ENCODE assay signal across 29 cellular contexts in genomic region chr12:124159655-124160054, GRCh38.
DNase-seq lines count a peak whose midpoint lies in the region; ATAC-seq, FAIRE-seq and TF ChIP-seq lines count a peak whose summit lies in the region.
"Had no signal": no experiment of that assay in that cellular context is flagged by ENCODE, and none has a peak within 500 bp of the region (broad histone marks: within the 10 kb centered on the region; RNA-seq: fewer than 3 reads in every experiment).

No MANE protein-coding gene starts in this region.

- no peak overlapping the region for H3K4me3 Mint-ChIP-seq in neural crest cell
- H3K4me3 Mint-ChIP-seq: activated CD4-positive, alpha-beta T cell treated with anti-CD3 and anti-CD28 coated beads for 36 hours; activated naive CD4-positive, alpha-beta T cell treated with anti-CD3 and anti-CD28 coated beads for 36 hours; activated T-cell treated with anti-CD3 and anti-CD28 coated beads, Interleukin-2, amount 50 U/mL, for 4 hours; CD8-positive, alpha-beta T cell; natural killer cell treated with Interleukin-12 subunit alpha and Interleukin-12 subunit beta and Interleukin-15 and Interleukin-18, amount 100 ng/mL, for 72 hours had no signal

- POLR2A ChIA-PET in HepG2 (lab: Yijun Ruan, JAX): no interaction called here

- intact Hi-C loops in HepG2 (cut with micrococcal nuclease; ENCODE audit: unreplicated experiment) (no loop called here), right lobe of liver (cut with DNase I) (no loop called here), gastrocnemius medialis (cut with DNase I; ENCODE audit: low total_unique reads) (no loop called here)

- H3K9me2 ChIP-seq in hepatocyte (replicated peaks; ENCODE audit: insufficient read depth): no peaks in the 10 kb centered on the region

- H3K9ac ChIP-seq in HepG2 (ENCODE audit: insufficient read depth, low read depth, low read length): no peak overlapping the region

- H4K20me1 ChIP-seq in HepG2 (ENCODE audit: insufficient read depth, low read length): no peaks in the 10 kb centered on the region
- H4K20me1 ChIP-seq in hepatocyte (ENCODE audit: insufficient read depth, poor library complexity, severe bottlenecking): no peaks in the 10 kb centered on the region

- TF ChIP-seq EP300 in HepG2 (IDR thresholded peaks at IDR 0.05; ENCODE audit: low read depth in 2 of 2, low read length in 2 of 2) (no peak), HepG2 (CRISPR knock-in tag; IDR thresholded peaks at IDR 0.05; ENCODE audit: borderline replicate concordance) (no peak)

- H3K4me2 ChIP-seq in HepG2 (ENCODE audit: low read depth, low read length) (no peak overlapping the region), hepatocyte (no peak overlapping the region)

- TF ChIP-seq POLR2A in HepG2 (IDR thresholded peaks at IDR 0.05; ENCODE audit: insufficient read depth in 1 of 2, low read depth in 2 of 2, low read length in 2 of 2) (no peak), right lobe of liver (IDR thresholded peaks at IDR 0.05) (no peak), gastrocnemius medialis (IDR thresholded peaks at IDR 0.05) (no peak)

- H3K79me2 ChIP-seq in HepG2 (ENCODE audit: insufficient read depth, low read length) (no peaks in the 10 kb centered on the region), hepatocyte (no peaks in the 10 kb centered on the region)

- peaks cover 6% of the 10 kb centered on the region; the same call in 1 of the 2 replicates for H3K9me3 ChIP-seq in HepG2 (ENCODE audit: low read length)
- no peaks in the 10 kb centered on the region for H3K9me3 ChIP-seq in right lobe of liver
- no peaks in the 10 kb centered on the region for H3K9me3 ChIP-seq in hepatocyte (ENCODE audit: low read depth)
- no peaks in the 10 kb centered on the region for H3K9me3 ChIP-seq in gastrocnemius medialis
- H3K9me3 ChIP-seq: esophagus squamous epithelium had no signal

- H3K27ac Mint-ChIP-seq in neural crest cell (ENCODE audit: unreplicated experiment): peak overlapping the region; percentile 81
- H3K27ac Mint-ChIP-seq: activated CD4-positive, alpha-beta T cell treated with anti-CD3 and anti-CD28 coated beads for 36 hours; activated naive CD4-positive, alpha-beta T cell treated with anti-CD3 and anti-CD28 coated beads for 36 hours; CD8-positive, alpha-beta T cell; natural killer cell treated with Interleukin-12 subunit alpha and Interleukin-12 subunit beta and Interleukin-15 and Interleukin-18, amount 100 ng/mL, for 72 hours; type B pancreatic cell had no signal

- peaks cover 24% of the 10 kb centered on the region for H3K4me1 Mint-ChIP-seq in neural crest cell
- H3K4me1 Mint-ChIP-seq: activated CD4-positive, alpha-beta T cell treated with anti-CD3 and anti-CD28 coated beads for 36 hours had no signal

- H3K4me3 ChIP-seq in HepG2 (replicated peaks in 1 of 3; ENCODE audit: insufficient read depth in 1 of 3, low read depth in 2 of 3, low read length in 3 of 3) (no peak overlapping the region), right lobe of liver (no peak overlapping the region), hepatocyte (no peak overlapping the region), gastrocnemius medialis (no peak overlapping the region)
- H3K4me3 ChIP-seq: coronary artery, esophagus squamous epithelium, stomach had no signal

- CTCF ChIA-PET in HepG2 (lab: Yijun Ruan, JAX; ENCODE audit: low intra/inter-chr PET ratio, low total read pairs): no interaction called here

- no peaks in the 10 kb centered on the region for H3K36me3 ChIP-seq in HepG2 (replicated peaks in 1 of 2; ENCODE audit: control insufficient read depth in 1 of 2, insufficient read depth in 2 of 2, low read length in 2 of 2)
- H3K36me3 ChIP-seq in right lobe of liver: no peaks in the 10 kb centered on the region
- no peaks in the 10 kb centered on the region for H3K36me3 ChIP-seq in hepatocyte (replicated peaks; ENCODE audit: insufficient read depth, low read depth)
- H3K36me3 ChIP-seq in gastrocnemius medialis: no peaks in the 10 kb centered on the region
- H3K36me3 ChIP-seq: esophagus squamous epithelium, stomach had no signal

- no peaks in the 10 kb centered on the region for H3K36me3 Mint-ChIP-seq in neural crest cell (ENCODE audit: low read depth)
- H3K36me3 Mint-ChIP-seq: CD8-positive, alpha-beta T cell; natural killer cell treated with Interleukin-12 subunit alpha and Interleukin-12 subunit beta and Interleukin-15 and Interleukin-18, amount 100 ng/mL, for 72 hours had no signal

- H3K4me1 ChIP-seq in HepG2 (ENCODE audit: insufficient read depth, low read length) (peaks cover 14% of the 10 kb centered on the region; the same call in 1 of the 2 replicates), right lobe of liver (no peaks in the 10 kb centered on the region), hepatocyte (ENCODE audit: insufficient read depth) (peaks cover 8% of the 10 kb centered on the region), gastrocnemius medialis (peaks cover 6 to 9% of the 10 kb centered on the region in 2 donors)
- H3K4me1 ChIP-seq: esophagus squamous epithelium had no signal

- no peaks in the 10 kb centered on the region for H3K27me3 Mint-ChIP-seq in neural crest cell (ENCODE audit: low read depth)

- no peaks in the 10 kb centered on the region for H3K9me3 Mint-ChIP-seq in neural crest cell
- H3K9me3 Mint-ChIP-seq: activated naive CD4-positive, alpha-beta T cell treated with anti-CD3 and anti-CD28 coated beads for 36 hours; activated T-cell treated with anti-CD3 and anti-CD28 coated beads, Interleukin-2, amount 50 U/mL, for 4 hours; CD8-positive, alpha-beta T cell; natural killer cell treated with Interleukin-12 subunit alpha and Interleukin-12 subunit beta and Interleukin-15 and Interleukin-18, amount 100 ng/mL, for 72 hours had no signal

- H3K27me3 ChIP-seq in HepG2 (ENCODE audit: control insufficient read depth in 1 of 2, insufficient read depth in 2 of 2, low read length in 2 of 2): peaks cover 1 to 6% of the 10 kb centered on the region in 2 experiments; a peak in 2 of 5 replicates
- H3K27me3 ChIP-seq in right lobe of liver: no peaks in the 10 kb centered on the region
- H3K27me3 ChIP-seq in hepatocyte: no peaks in the 10 kb centered on the region
- H3K27me3 ChIP-seq in gastrocnemius medialis: no peaks in the 10 kb centered on the region
- H3K27me3 ChIP-seq: stomach had no signal

- no TSS peak for BruUV-seq in HepG2 (replicated peaks; lab: Mats Ljungman, UMichigan)

- DNase-seq in HepG2 (ENCODE audit: low spot score): no peak
- no peak for DNase-seq in right lobe of liver
- no peak for DNase-seq in hepatocyte (ENCODE audit: low spot score)
- no peak for DNase-seq in neural crest cell (ENCODE audit: low read depth, low spot score)
- no peak for DNase-seq in gastrocnemius medialis
- no peak for DNase-seq in activated CD4-positive, alpha-beta T cell treated with anti-CD3 and anti-CD28 coated beads for 4 hours
- no peak for DNase-seq in NCI-H187 treated with DMSO at 0.1 percent for 48 hours (lab: John Stamatoyannopoulos, UW)
- DNase-seq: activated CD4-positive, alpha-beta T cell treated with anti-CD3 and anti-CD28 coated beads for 36 hours; activated naive CD4-positive, alpha-beta T cell treated with anti-CD3 and anti-CD28 coated beads for 36 hours; activated T-cell treated with anti-CD3 and anti-CD28 coated beads, Interleukin-2, amount 50 U/mL, for 4 hours; AML-193; amniotic stem cell; CD8-positive, alpha-beta T cell; DMS53; esophagus squamous epithelium; GF-D8; GOT3; KBM-7; MM.1S; NCI-H1417 treated with DMSO at 0.1 percent for 48 hours; SIG-M5; stimulated activated CD8-positive, alpha-beta memory T cell treated with anti-CD3 and anti-CD28 coated beads, Interleukin-4, amount 100 ng/mL, for 48 hours; stomach had no signal

- in situ Hi-C loops in HepG2 (cut with HindIII; ENCODE audit: extremely low pct_ligation_motif_present, low pct_unique_long_range_greater_than_20kb) (no loop called here), gastrocnemius medialis (cut with MboI; ENCODE audit: low sequenced_read_pairs in 4 of 4) (no loop called here)

- ATAC-seq in HepG2 (no peak), right lobe of liver (no peak), gastrocnemius medialis (no peak), HG03135 (IDR thresholded peaks at IDR 0.05; ENCODE audit: unreplicated experiment) (no peak)
- ATAC-seq: activated CD4-positive, alpha-beta T cell treated with anti-CD3 and anti-CD28 coated beads for 36 hours; activated T-cell treated with anti-CD3 and anti-CD28 coated beads, Interleukin-2, amount 50 U/mL, for 4 hours; CD8-positive, alpha-beta T cell; natural killer cell treated with Interleukin-12 subunit alpha and Interleukin-12 subunit beta and Interleukin-15 and Interleukin-18, amount 100 ng/mL, for 72 hours had no signal

- WGBS in HepG2 (ENCODE audit: low lambda C conversion rate): 10% methylated on average over 9 of the region's 9 CpGs
- WGBS in right lobe of liver (ENCODE audit: insufficient coverage, low coverage, low lambda C conversion rate, missing lambda C conversion rate): 63% methylated on average over 4 of the region's 9 CpGs
- 63% methylated on average over 9 of the region's 9 CpGs for WGBS in hepatocyte (ENCODE audit: low lambda C conversion rate, missing lambda C conversion rate)

- no peak for TF ChIP-seq RAD21 in HepG2 (CRISPR knock-in tag; IDR thresholded peaks at IDR 0.05)

- H2AFZ ChIP-seq in HepG2 (ENCODE audit: low read length) (no peak overlapping the region), hepatocyte (no peak overlapping the region)

- H3K27ac ChIP-seq in HepG2 (ENCODE audit: extremely low read length, insufficient read depth, low read length) (no peak overlapping the region), right lobe of liver (no peak overlapping the region), hepatocyte (peak overlapping the region; percentile 60), gastrocnemius medialis (no peak overlapping the region)
- H3K27ac ChIP-seq: coronary artery, esophagus squamous epithelium, stomach had no signal

- TF ChIP-seq CTCF in HepG2 (CRISPR knock-in tag; IDR thresholded peaks at IDR 0.05): no peak
- no peak for TF ChIP-seq CTCF in right lobe of liver (IDR thresholded peaks at IDR 0.05)
- no peak for TF ChIP-seq CTCF in hepatocyte (IDR thresholded peaks at IDR 0.05; ENCODE audit: poor library complexity)
- no peak for TF ChIP-seq CTCF in neural crest cell (conservative IDR thresholded peaks at IDR 0.05)
- no peak for TF ChIP-seq CTCF in gastrocnemius medialis (IDR thresholded peaks at IDR 0.05 in 4 of 5, conservative IDR thresholded peaks at IDR 0.05 in 1 of 5)

- no peak for FAIRE-seq in HepG2 (lab: Jason Lieb, UNC)
- FAIRE-seq: A204.1, GM18507 had no signal
